Comparison of ENCODE assay signal across 8 cellular contexts in genomic region chr1:9539829-9540550, GRCh38. TPM values are rescaled to one million over a fixed set of nuclear protein-coding genes. Genes with fewer than 3 reads are reported as not detected.
A peak's percentile ranks its signal among the peaks of the same experiment; 100 is the strongest.
DNase-seq lines count a peak whose midpoint lies in the region; ATAC-seq and TF ChIP-seq lines count a peak whose summit lies in the region.

No MANE protein-coding gene starts in this region.

- H3K79me2 ChIP-seq in SU-DHL-6 (ENCODE audit: insufficient read depth, low read length), result peaks cover 54% of the 10 kb centered on the region

- H3K9me3 Mint-ChIP-seq in Calu3 (ENCODE audit: low read depth, unreplicated experiment), result no peaks in the 10 kb centered on the region

- intact Hi-C loops in Calu3 (cut with micrococcal nuclease; ENCODE audit: unreplicated experiment), result no loop called here

- H3K9me3 ChIP-seq in SU-DHL-6 (ENCODE audit: insufficient read depth, low read length), result no peaks in the 10 kb centered on the region
- no peaks in the 10 kb centered on the region for H3K9me3 ChIP-seq in iPS DF 6.9 (ENCODE audit: control insufficient read depth, insufficient read depth, low read length)

- peak overlapping the region; percentile 79 for H3K4me3 ChIP-seq in SU-DHL-6 (ENCODE audit: insufficient read depth, low read length, poor library complexity, severe bottlenecking)
- peak overlapping the region; percentile 68 for H3K4me3 ChIP-seq in astrocyte of the spinal cord (ENCODE audit: low read depth, low read length)
- peak overlapping the region; percentile 69 for H3K4me3 ChIP-seq in iPS DF 6.9 (ENCODE audit: low read length)
- H3K4me3 ChIP-seq in skeletal muscle cell (ENCODE audit: low read depth, low read length), result peak overlapping the region; percentile 78

- peak overlapping the region; percentile 66 for H3K27ac ChIP-seq in SU-DHL-6 (ENCODE audit: low read depth, low read length)
- no peak overlapping the region for H3K27ac ChIP-seq in iPS DF 6.9 (ENCODE audit: low read length)

- no peaks in the 10 kb centered on the region for H3K36me3 ChIP-seq in SU-DHL-6 (ENCODE audit: low read length)
- H3K36me3 ChIP-seq in iPS DF 6.9 (ENCODE audit: control insufficient read depth, insufficient read depth, low read length), result no peaks in the 10 kb centered on the region

- peak overlapping the region; percentile 82 for H3K4me3 Mint-ChIP-seq in Calu3 (ENCODE audit: low read depth, unreplicated experiment)

- H3K4me2 ChIP-seq in SU-DHL-6 (ENCODE audit: low read depth, low read length, poor library complexity, severe bottlenecking), result peak overlapping the region; percentile 73

- H4K20me1 ChIP-seq in SU-DHL-6 (ENCODE audit: low read depth, low read length), result no peaks in the 10 kb centered on the region

- H3K4me1 Mint-ChIP-seq in Calu3 (ENCODE audit: low read depth, unreplicated experiment), result peaks cover 21% of the 10 kb centered on the region

- no peaks in the 10 kb centered on the region for H3K27me3 Mint-ChIP-seq in Calu3 (ENCODE audit: unreplicated experiment)

- H3K9me2 ChIP-seq in SU-DHL-6 (replicated peaks; ENCODE audit: insufficient read depth, low read length), result no peaks in the 10 kb centered on the region

- H3K36me3 Mint-ChIP-seq in Calu3 (ENCODE audit: insufficient read depth, unreplicated experiment), result peaks cover 23% of the 10 kb centered on the region

- peak; percentile 33 for ATAC-seq in GM19463 (IDR thresholded peaks at IDR 0.05; ENCODE audit: unreplicated experiment)
- peak; percentile 26 for ATAC-seq in HG03565 (IDR thresholded peaks at IDR 0.05; ENCODE audit: unreplicated experiment)

- H3K27ac Mint-ChIP-seq in Calu3 (ENCODE audit: unreplicated experiment), result peak overlapping the region; percentile 63

- peaks cover 4% of the 10 kb centered on the region for H3F3A ChIP-seq in SU-DHL-6 (ENCODE audit: insufficient read depth)

- H3K9ac ChIP-seq in SU-DHL-6 (ENCODE audit: low read length), result peak overlapping the region; percentile 79

- BruUV-seq in Calu3 (replicated peaks; lab: Mats Ljungman, UMichigan), result no TSS peak

- H3K4me1 ChIP-seq in iPS DF 6.9 (ENCODE audit: control insufficient read depth, insufficient read depth, low read length), result peaks cover 4% of the 10 kb centered on the region; the same call in 1 of the 2 replicates

- peak overlapping the region; percentile 45 for H2AFZ ChIP-seq in SU-DHL-6 (ENCODE audit: low read depth, low read length, severe bottlenecking)

- peak; percentile 34 for DNase-seq in Calu3
- peak; percentile 59 for DNase-seq in astrocyte of the spinal cord (ENCODE audit: low read depth, low spot score)
- no peak for DNase-seq in iPS DF 6.9 (ENCODE audit: low read depth, low spot score)
- DNase-seq in skeletal muscle cell (ENCODE audit: low read depth), result no peak
- no peak for DNase-seq in amniotic stem cell (lab: John Stamatoyannopoulos, UW)

- CTCF ChIA-PET in Calu3 (lab: Charles Lee), result interaction anchor here (0.6 kb wide), 1 partner anchor 52 kb away, joined by 4 read pairs; no protein-coding TSS in a partner anchor

- no CpG with 5 or more reads among the region's 61 CpGs for WGBS in iPS DF 6.9 (ENCODE audit: insufficient coverage, insufficient read length)

- H3K27me3 ChIP-seq in SU-DHL-6 (ENCODE audit: low read length) (no peaks in the 10 kb centered on the region), iPS DF 6.9 (ENCODE audit: control insufficient read depth, insufficient read depth, low read length) (no peaks in the 10 kb centered on the region)

- TF ChIP-seq CTCF in Calu3 (IDR thresholded peaks at IDR 0.05; ENCODE audit: unreplicated experiment), result no peak
- TF ChIP-seq CTCF in SU-DHL-6 (IDR thresholded peaks at IDR 0.05; ENCODE audit: insufficient read depth, low read length, poor library complexity, severe bottlenecking), result no peak
- TF ChIP-seq CTCF in astrocyte of the spinal cord (IDR thresholded peaks at IDR 0.05; ENCODE audit: low read depth, low read length), result no peak

- in situ Hi-C loops in astrocyte of the spinal cord (cut with HindIII; ENCODE audit: low sequenced_read_pairs), result no loop called here

RNA-seq across cellular contexts. Expression of gene SLC25A33, which starts 0.7 kb away (rescaled TPM):
- 5.2 and 5.9 TPM in 2 replicates for total RNA-seq in Calu3 (2022)

RNA-seq across cellular contexts. Expression of gene TMEM201, which starts 48.7 kb away (rescaled TPM):
- 17.4 and 18.5 TPM in 2 replicates for total RNA-seq in Calu3 (2022)

Comparison
In these comparisons a context has a peak if more than half of its experiments do, and no peak if none do; other contexts are left out.
1. DNase-seq: peak in Calu3 (single experiment) and astrocyte of the spinal cord (single experiment); none in iPS DF 6.9 (single experiment), skeletal muscle cell (single experiment) and amniotic stem cell (single experiment).
2. Peak in every context shown above with its lines, with median percentiles within 50 percentile points of each other: H3K4me3 ChIP-seq.